10 cellular contexts compared by ENCODE assay signal in the genomic region with DNA sequence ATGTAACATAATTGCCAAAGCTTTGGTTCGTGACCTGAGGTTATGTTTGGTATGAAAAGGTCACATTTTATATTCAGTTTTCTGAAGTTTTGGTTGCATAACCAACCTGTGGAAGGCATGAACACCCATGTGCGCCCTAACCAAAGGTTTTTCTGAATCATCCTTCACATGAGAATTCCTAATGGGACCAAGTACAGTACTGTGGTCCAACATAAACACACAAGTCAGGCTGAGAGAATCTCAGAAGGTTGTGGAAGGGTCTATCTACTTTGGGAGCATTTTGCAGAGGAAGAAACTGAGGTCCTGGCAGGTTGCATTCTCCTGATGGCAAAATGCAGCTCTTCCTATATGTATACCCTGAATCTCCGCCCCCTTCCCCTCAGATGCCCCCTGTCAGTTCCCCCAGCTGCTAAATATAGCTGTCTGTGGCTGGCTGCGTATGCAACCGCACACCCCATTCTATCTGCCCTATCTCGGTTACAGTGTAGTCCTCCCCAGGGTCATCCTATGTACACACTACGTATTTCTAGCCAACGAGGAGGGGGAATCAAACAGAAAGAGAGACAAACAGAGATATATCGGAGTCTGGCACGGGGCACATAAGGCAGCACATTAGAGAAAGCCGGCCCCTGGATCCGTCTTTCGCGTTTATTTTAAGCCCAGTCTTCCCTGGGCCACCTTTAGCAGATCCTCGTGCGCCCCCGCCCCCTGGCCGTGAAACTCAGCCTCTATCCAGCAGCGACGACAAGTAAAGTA. TPM values are rescaled to one million over a fixed set of nuclear protein-coding genes. Genes with fewer than 3 reads are reported as not detected.
A peak's percentile ranks its signal among the peaks of the same experiment; 100 is the strongest.
DNase-seq lines count a peak whose midpoint lies in the region; ATAC-seq and TF ChIP-seq lines count a peak whose summit lies in the region.
"Had no signal": no experiment of that assay in that cellular context is flagged by ENCODE, and none has a peak within 500 bp of the region (broad histone marks: within the 10 kb centered on the region; RNA-seq: fewer than 3 reads in every experiment).

No MANE protein-coding gene starts in this region.

- peaks cover 0 to 22% (median 13%) of the 10 kb centered on the region in 4 donors for H3K27me3 ChIP-seq in upper lobe of left lung
- peaks cover 8% of the 10 kb centered on the region for H3K27me3 ChIP-seq in HAP-1 (ENCODE audit: low read depth)

- CTCF ChIA-PET in activated CD8-positive, alpha-beta memory T cell treated with anti-CD3 and anti-CD28 coated beads, Interleukin-2, amount 10 ng/mL, durations not matched to agents 7 days and 5 days (lab: Charles Lee) = no interaction called here

- WGBS in upper lobe of left lung, 2 donors = 17 to 19% methylated on average over 14 to 20 of the region's 20 CpGs

- in situ Hi-C loops in HAP-1 (cut with MboI; ENCODE audit: low sequenced_read_pairs) = no loop called here

- peak overlapping the region; percentile 15 for H3K4me3 Mint-ChIP-seq in activated CD8-positive, alpha-beta memory T cell treated with anti-CD3 and anti-CD28 coated beads, Interleukin-2, amount 10 ng/mL, durations not matched to agents 7 days and 5 days
- H3K4me3 Mint-ChIP-seq in brain (peak overlapping the region; percentile 78 to 84 (median 82)), memory B cell (peak overlapping the region; percentile 63)

- no peak overlapping the region for H3K27ac Mint-ChIP-seq in activated CD8-positive, alpha-beta memory T cell treated with anti-CD3 and anti-CD28 coated beads, Interleukin-2, amount 10 ng/mL, durations not matched to agents 7 days and 5 days
- H3K27ac Mint-ChIP-seq in brain (no peak overlapping the region), memory B cell (no peak overlapping the region)

- no peaks in the 10 kb centered on the region for H3K9me3 Mint-ChIP-seq in activated CD8-positive, alpha-beta memory T cell treated with anti-CD3 and anti-CD28 coated beads, Interleukin-2, amount 10 ng/mL, durations not matched to agents 7 days and 5 days (ENCODE audit: low read depth)
- peaks cover 0 to 13% (median 5%) of the 10 kb centered on the region in 5 experiments for H3K9me3 Mint-ChIP-seq in brain
- peaks cover 5% of the 10 kb centered on the region for H3K9me3 Mint-ChIP-seq in memory B cell

- TF ChIP-seq CTCF in brain (conservative IDR thresholded peaks at IDR 0.05) (no peak), upper lobe of left lung (IDR thresholded peaks at IDR 0.05) (no peak)

- no peak for TF ChIP-seq POLR2A in upper lobe of left lung (IDR thresholded peaks at IDR 0.05)

- ATAC-seq in activated CD8-positive, alpha-beta memory T cell treated with anti-CD3 and anti-CD28 coated beads, Interleukin-2, amount 10 ng/mL, durations not matched to agents 7 days and 5 days = no peak
- ATAC-seq in memory B cell (ENCODE audit: low read depth) (peak; percentile 39), upper lobe of left lung (ENCODE audit: low FRiP score in 2 of 2) (peak; percentile 2 to 35), HG03108 (IDR thresholded peaks at IDR 0.05; ENCODE audit: unreplicated experiment) (no peak)

- no peaks in the 10 kb centered on the region for H3K36me3 ChIP-seq in upper lobe of left lung
- no peaks in the 10 kb centered on the region for H3K36me3 ChIP-seq in HAP-1 (replicated peaks)

- H3K4me1 Mint-ChIP-seq in activated CD8-positive, alpha-beta memory T cell treated with anti-CD3 and anti-CD28 coated beads, Interleukin-2, amount 10 ng/mL, durations not matched to agents 7 days and 5 days = peaks cover 10% of the 10 kb centered on the region
- H3K4me1 Mint-ChIP-seq in brain (peaks cover 24% of the 10 kb centered on the region), memory B cell (peaks cover 11% of the 10 kb centered on the region)

- no peak for TF ChIP-seq EP300 in upper lobe of left lung (IDR thresholded peaks at IDR 0.05)

- peaks cover 61% of the 10 kb centered on the region for H3K27me3 Mint-ChIP-seq in activated CD8-positive, alpha-beta memory T cell treated with anti-CD3 and anti-CD28 coated beads, Interleukin-2, amount 10 ng/mL, durations not matched to agents 7 days and 5 days
- H3K27me3 Mint-ChIP-seq in brain (peaks cover 93% of the 10 kb centered on the region), memory B cell (peaks cover 16% of the 10 kb centered on the region)

- H3K9me3 ChIP-seq in upper lobe of left lung (no peaks in the 10 kb centered on the region), HAP-1 (no peaks in the 10 kb centered on the region)

- no peaks in the 10 kb centered on the region for H3K36me3 Mint-ChIP-seq in activated CD8-positive, alpha-beta memory T cell treated with anti-CD3 and anti-CD28 coated beads, Interleukin-2, amount 10 ng/mL, durations not matched to agents 7 days and 5 days
- no peaks in the 10 kb centered on the region for H3K36me3 Mint-ChIP-seq in brain
- H3K36me3 Mint-ChIP-seq in memory B cell = no peaks in the 10 kb centered on the region

- H3K4me1 ChIP-seq in upper lobe of left lung = peaks cover 12 to 29% (median 20%) of the 10 kb centered on the region in 4 donors
- 0 out of 2 replicates have a peak, but pooled peaks cover 6% of the 10 kb centered on the region for H3K4me1 ChIP-seq in HAP-1

- no peak overlapping the region for H3K27ac ChIP-seq in upper lobe of left lung
- H3K27ac ChIP-seq: C4-2B had no signal

- H3K4me3 ChIP-seq in upper lobe of left lung (peak overlapping the region in 3 of 4 donors; percentile 41 to 56 (median 50)), HAP-1 (no peak overlapping the region)

- DNase-seq in activated CD8-positive, alpha-beta memory T cell treated with anti-CD3 and anti-CD28 coated beads, Interleukin-2, amount 10 ng/mL, durations not matched to agents 7 days and 5 days = no peak
- no peak for DNase-seq in activated CD8-positive, alpha-beta memory T cell treated with anti-CD3 and anti-CD28 coated beads, Interleukin-2, amount 50 U/mL, for 4 hours
- peak in 1 of 2 donors; percentile 3 for DNase-seq in memory B cell (ENCODE audit: low spot score in 2 of 2)
- no peak for DNase-seq in upper lobe of left lung
- no peak for DNase-seq in HAP-1 (ENCODE audit: low spot score in 2 of 2)
- DNase-seq in NCI-H526 treated with DMSO at 0.1 percent for 48 hours (lab: John Stamatoyannopoulos, UW) = no peak

RNA-seq across cellular contexts. Expression of a gene that starts 0.5 kb away (rescaled TPM):
- under 1 TPM in 1 of 2 experiments, not detected in 1; 0.21 TPM for total RNA-seq in activated CD8-positive, alpha-beta memory T cell treated with anti-CD3 and anti-CD28 coated beads, Interleukin-2, amount 10 ng/mL, durations not matched to agents 7 days and 5 days
- 0.20 TPM for polyA plus RNA-seq in brain (ENCODE audit: insufficient read depth, low read depth, low replicate concordance)
- 1 to 10 TPM in 5 of 6 donors, under 1 TPM in 1; 0.91 to 4.7 (median 2.8) TPM for total RNA-seq in upper lobe of left lung
- total RNA-seq: RPMI7951 had no signal

Comparison
In these comparisons a context has a peak if more than half of its experiments do, and no peak if none do; other contexts are left out.
1. ATAC-seq: peak in memory B cell (single experiment) and upper lobe of left lung (2 of 2); none in activated CD8-positive, alpha-beta memory T cell treated with anti-CD3 and anti-CD28 coated beads, Interleukin-2, amount 10 ng/mL, durations not matched to agents 7 days and 5 days (single experiment) and HG03108 (single experiment).
2. H3K4me3 Mint-ChIP-seq: peak in every context shown above with its lines; median percentile 82 in brain; 63 in memory B cell; 15 in activated CD8-positive, alpha-beta memory T cell treated with anti-CD3 and anti-CD28 coated beads, Interleukin-2, amount 10 ng/mL, durations not matched to agents 7 days and 5 days.